ENCODE assay signal across 13 cellular contexts in the genomic region with DNA sequence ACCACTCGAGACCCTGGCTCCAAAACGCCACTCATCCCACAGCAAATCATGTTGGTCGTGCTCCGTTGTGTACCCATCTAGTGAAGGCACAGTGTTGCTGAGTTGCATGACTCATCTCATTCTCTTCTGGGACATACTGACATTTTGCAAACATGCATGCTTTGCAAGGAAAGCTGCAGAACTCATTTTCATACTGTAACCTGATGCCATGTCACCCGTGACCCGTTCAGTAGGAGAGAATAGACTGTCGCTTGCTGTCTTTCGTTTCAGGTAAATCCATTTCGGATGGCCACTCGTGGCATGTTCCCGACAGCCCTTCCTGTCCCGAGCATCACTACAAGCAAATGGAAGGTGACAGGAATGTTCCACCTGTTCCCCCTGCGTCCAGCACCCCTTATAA.
"Had no signal": no experiment of that assay in that cellular context is flagged by ENCODE, and none has a peak within 500 bp of the region (broad histone marks: within the 10 kb centered on the region; RNA-seq: fewer than 3 reads in every experiment).

No MANE protein-coding gene starts in this region.

- ATAC-seq: activated CD4-positive, CD25-positive, alpha-beta regulatory T cell treated with anti-CD3 and anti-CD28 coated beads, Interleukin-2, amount 50 U/mL, for 24 hours; naive thymus-derived CD8-positive, alpha-beta T cell had no signal

- H3K9me3 ChIP-seq: tibial artery, vagina had no signal

- H3K4me1 ChIP-seq: tibial artery, vagina had no signal

- H3K9me3 Mint-ChIP-seq: activated naive CD4-positive, alpha-beta T cell treated with anti-CD3 and anti-CD28 coated beads, Interleukin-2, amount 50 U/mL, for 24 hours; activated T-cell treated with anti-CD3 and anti-CD28 coated beads, Interleukin-2, amount 50 U/mL, for 24 hours; naive thymus-derived CD8-positive, alpha-beta T cell had no signal

- DNase-seq: activated effector memory CD4-positive, alpha-beta T cell treated with Interleukin-2 at 50 U/mL for 16 hours; activated T-cell treated with anti-CD3 and anti-CD28 coated beads, Interleukin-2, amount 50 U/mL, for 24 hours; cerebellar nuclear complex; dermis blood vessel endothelial cell; hypothalamus; naive thymus-derived CD8-positive, alpha-beta T cell; nucleus accumbens; stimulated activated CD4-positive, alpha-beta T cell treated with anti-CD3 and anti-CD28 coated beads, Interleukin-4, amount 100 ng/mL, for 4 hours; tibial artery had no signal

- H3K4me3 ChIP-seq: lung, tibial artery, vagina had no signal

- H3K27ac ChIP-seq: tibial artery, vagina had no signal

- H3K27ac Mint-ChIP-seq: activated naive CD4-positive, alpha-beta T cell treated with anti-CD3 and anti-CD28 coated beads, Interleukin-2, amount 50 U/mL, for 24 hours had no signal

- H3K27me3 Mint-ChIP-seq: activated naive CD4-positive, alpha-beta T cell treated with anti-CD3 and anti-CD28 coated beads, Interleukin-2, amount 50 U/mL, for 24 hours; activated T-cell treated with anti-CD3 and anti-CD28 coated beads, Interleukin-2, amount 50 U/mL, for 24 hours; naive thymus-derived CD8-positive, alpha-beta T cell had no signal

- H3K4me1 Mint-ChIP-seq: activated naive CD4-positive, alpha-beta T cell treated with anti-CD3 and anti-CD28 coated beads, Interleukin-2, amount 50 U/mL, for 24 hours had no signal

- H3K27me3 ChIP-seq: tibial artery, vagina had no signal

- H3K4me3 Mint-ChIP-seq: activated naive CD4-positive, alpha-beta T cell treated with anti-CD3 and anti-CD28 coated beads, Interleukin-2, amount 50 U/mL, for 24 hours; activated T-cell treated with anti-CD3 and anti-CD28 coated beads, Interleukin-2, amount 50 U/mL, for 24 hours had no signal
